15 cellular contexts compared by ENCODE assay signal in genomic region chr11:134864233-134864967, GRCh38.
DNase-seq lines count a peak whose midpoint lies in the region; ATAC-seq and TF ChIP-seq lines count a peak whose summit lies in the region.
"Had no signal": no experiment of that assay in that cellular context is flagged by ENCODE, and none has a peak within 500 bp of the region (broad histone marks: within the 10 kb centered on the region; RNA-seq: fewer than 3 reads in every experiment).

No MANE protein-coding gene starts in this region.

- no peak overlapping the region for H2AFZ ChIP-seq in neuronal stem cell (ENCODE audit: low read length)

- no peaks in the 10 kb centered on the region for H3K36me3 Mint-ChIP-seq in natural killer cell treated with Interleukin-12 subunit alpha and Interleukin-12 subunit beta and Interleukin-15 and Interleukin-18, amount 100 ng/mL, for 72 hours
- no peaks in the 10 kb centered on the region for H3K36me3 Mint-ChIP-seq in natural killer cell
- H3K36me3 Mint-ChIP-seq: CD8-positive, alpha-beta memory T cell had no signal

- H2BK5ac ChIP-seq in neuronal stem cell (ENCODE audit: low read length), result no peak overlapping the region

- peak overlapping the region; percentile 87 for H2BK15ac ChIP-seq in neuronal stem cell (ENCODE audit: low read length)

- no peak overlapping the region for H4K91ac ChIP-seq in neuronal stem cell (ENCODE audit: low read depth, low read length, poor library complexity)

- TF ChIP-seq CTCF in natural killer cell (IDR thresholded peaks at IDR 0.05), result no peak
- no peak for TF ChIP-seq CTCF in mucosa of descending colon (IDR thresholded peaks at IDR 0.05)

- no peaks in the 10 kb centered on the region for H3K9me3 Mint-ChIP-seq in natural killer cell treated with Interleukin-12 subunit alpha and Interleukin-12 subunit beta and Interleukin-15 and Interleukin-18, amount 100 ng/mL, for 72 hours
- no peaks in the 10 kb centered on the region for H3K9me3 Mint-ChIP-seq in natural killer cell
- H3K9me3 Mint-ChIP-seq: CD8-positive, alpha-beta memory T cell had no signal

- H3K36me3 ChIP-seq in neuronal stem cell (replicated peaks in 1 of 2; ENCODE audit: control insufficient read depth in 2 of 2, insufficient read depth in 2 of 2, low read length in 2 of 2) (no peaks in the 10 kb centered on the region), mucosa of descending colon (ENCODE audit: low read depth) (no peaks in the 10 kb centered on the region)
- H3K36me3 ChIP-seq: BLaER1 had no signal

- peak overlapping the region; percentile 85 for H3K18ac ChIP-seq in neuronal stem cell (ENCODE audit: low read length)

- peak overlapping the region; percentile 34 for H3K9ac ChIP-seq in neuronal stem cell (ENCODE audit: low read depth, low read length, poor library complexity)
- H3K9ac ChIP-seq: BLaER1 had no signal

- no peaks in the 10 kb centered on the region for H3K79me1 ChIP-seq in neuronal stem cell (ENCODE audit: low read depth, low read length)

- no peaks in the 10 kb centered on the region for H3K9me3 ChIP-seq in neuronal stem cell (replicated peaks in 1 of 2; ENCODE audit: control insufficient read depth in 2 of 2, insufficient read depth in 1 of 2, low read depth in 1 of 2, low read length in 2 of 2)
- no peaks in the 10 kb centered on the region for H3K9me3 ChIP-seq in mucosa of descending colon
- H3K9me3 ChIP-seq: BLaER1 had no signal

- H3K4me1 ChIP-seq in neuronal stem cell (ENCODE audit: control insufficient read depth in 2 of 2, insufficient read depth in 1 of 2, low read depth in 1 of 2, low read length in 2 of 2), result peaks cover 0 to 5% of the 10 kb centered on the region in 2 donors
- no peaks in the 10 kb centered on the region for H3K4me1 ChIP-seq in mucosa of descending colon (ENCODE audit: low read depth)

- H2BK120ac ChIP-seq in neuronal stem cell (ENCODE audit: low read depth, low read length), result no peak overlapping the region

- H3K27me3 ChIP-seq in neuronal stem cell (ENCODE audit: control insufficient read depth in 3 of 3, insufficient read depth in 3 of 3, low read depth in 1 of 3, low read length in 3 of 3), result peaks cover 0 to 16% (median 0%) of the 10 kb centered on the region in 3 experiments
- H3K27me3 ChIP-seq: BLaER1 had no signal

- no peak overlapping the region for H3K14ac ChIP-seq in neuronal stem cell (ENCODE audit: low read length)

- intact Hi-C loops in natural killer cell (cut with micrococcal nuclease) (no loop called here), mucosa of descending colon (cut with DNase I, micrococcal nuclease) (no loop called here)

- peaks cover 9 to 11% of the 10 kb centered on the region in 2 donors for H3K27me3 Mint-ChIP-seq in natural killer cell treated with Interleukin-12 subunit alpha and Interleukin-12 subunit beta and Interleukin-15 and Interleukin-18, amount 100 ng/mL, for 72 hours
- H3K27me3 Mint-ChIP-seq in natural killer cell (ENCODE audit: low read depth in 2 of 2), result peaks cover 8 to 28% of the 10 kb centered on the region in 2 donors

- H3K27ac Mint-ChIP-seq in natural killer cell treated with Interleukin-12 subunit alpha and Interleukin-12 subunit beta and Interleukin-15 and Interleukin-18, amount 100 ng/mL, for 72 hours, result no peak overlapping the region
- H3K27ac Mint-ChIP-seq in natural killer cell, result no peak overlapping the region
- H3K27ac Mint-ChIP-seq: HFFc6 had no signal

- peak overlapping the region; percentile 36 for H3K23ac ChIP-seq in neuronal stem cell (ENCODE audit: low read depth, low read length, poor library complexity)

- H2BK12ac ChIP-seq in neuronal stem cell (ENCODE audit: low read length), result no peak overlapping the region

- ATAC-seq in natural killer cell treated with Interleukin-12 subunit alpha and Interleukin-12 subunit beta and Interleukin-15 and Interleukin-18, amount 100 ng/mL, for 72 hours, result peak; percentile 6 to 25
- ATAC-seq in natural killer cell, result no peak
- ATAC-seq in stimulated activated naive CD8-positive, alpha-beta T cell treated with anti-CD3 and anti-CD28 coated beads, Interleukin-15, Interleukin-2, amounts not matched to agents 100 U/mL and 50 U/mL, for 24 hours, result peak; percentile 5
- no peak for ATAC-seq in mucosa of descending colon
- ATAC-seq in HG02938 (IDR thresholded peaks at IDR 0.05; ENCODE audit: unreplicated experiment), result no peak
- ATAC-seq in HG03095 (IDR thresholded peaks at IDR 0.05; ENCODE audit: unreplicated experiment), result no peak

- H4K8ac ChIP-seq in neuronal stem cell (ENCODE audit: low read depth, low read length), result peak overlapping the region; percentile 55

- DNase-seq in natural killer cell treated with Interleukin-12 subunit alpha and Interleukin-12 subunit beta and Interleukin-15 and Interleukin-18, amount 100 ng/mL, for 72 hours (ENCODE audit: low spot score), result no peak
- DNase-seq in natural killer cell, result no peak
- DNase-seq in neuronal stem cell (ENCODE audit: low spot score), result no peak
- no peak for DNase-seq in stimulated activated naive CD8-positive, alpha-beta T cell treated with anti-CD3 and anti-CD28 coated beads, Interleukin-15, Interleukin-2, amounts not matched to agents 100 U/mL and 50 U/mL, for 24 hours
- DNase-seq in mucosa of descending colon, result no peak
- DNase-seq in UCSD-AML1 (lab: John Stamatoyannopoulos, UW; ENCODE audit: unreplicated experiment), result no peak
- DNase-seq: 8988T; AML-193; CD8-positive, alpha-beta memory T cell; GF-D8; HCEC 1CT; HFFc6 had no signal

- no CpG with 5 or more reads among the region's 23 CpGs for WGBS in neuronal stem cell (ENCODE audit: extremely low coverage in 2 of 2, insufficient read length in 2 of 2, insufficient replicate concordance in 1 of 2), 2 donors

- H3K4me1 Mint-ChIP-seq in natural killer cell treated with Interleukin-12 subunit alpha and Interleukin-12 subunit beta and Interleukin-15 and Interleukin-18, amount 100 ng/mL, for 72 hours (ENCODE audit: low read depth in 2 of 2), result no peaks in the 10 kb centered on the region
- no peaks in the 10 kb centered on the region for H3K4me1 Mint-ChIP-seq in natural killer cell

- no peak overlapping the region for H3K27ac ChIP-seq in neuronal stem cell (replicated peaks; ENCODE audit: low read length)
- H3K27ac ChIP-seq: BLaER1 had no signal

- H3K4me3 ChIP-seq in neuronal stem cell (ENCODE audit: low read length in 2 of 2), result no peak overlapping the region
- H3K4me3 ChIP-seq in mucosa of descending colon, result no peak overlapping the region
- H3K4me3 ChIP-seq: BLaER1 had no signal

- no peak overlapping the region for H3K4me2 ChIP-seq in neuronal stem cell (ENCODE audit: insufficient read depth, low read length, poor library complexity, severe bottlenecking)
- H3K4me2 ChIP-seq: BLaER1 had no signal

- H3K4me3 Mint-ChIP-seq in natural killer cell treated with Interleukin-12 subunit alpha and Interleukin-12 subunit beta and Interleukin-15 and Interleukin-18, amount 100 ng/mL, for 72 hours, result no peak overlapping the region
- no peak overlapping the region for H3K4me3 Mint-ChIP-seq in natural killer cell
- H3K4me3 Mint-ChIP-seq: CD8-positive, alpha-beta memory T cell; HFFc6 had no signal

- no peak overlapping the region for H3K4ac ChIP-seq in neuronal stem cell (ENCODE audit: low read length)

- peak overlapping the region; percentile 85 for H2AK5ac ChIP-seq in neuronal stem cell (ENCODE audit: low read depth, low read length)

Comparison
In these comparisons a context has a peak if more than half of its experiments do, and no peak if none do; other contexts are left out.
1. ATAC-seq: peak in natural killer cell treated with Interleukin-12 subunit alpha and Interleukin-12 subunit beta and Interleukin-15 and Interleukin-18, amount 100 ng/mL, for 72 hours (2 of 2) and stimulated activated naive CD8-positive, alpha-beta T cell treated with anti-CD3 and anti-CD28 coated beads, Interleukin-15, Interleukin-2, amounts not matched to agents 100 U/mL and 50 U/mL, for 24 hours (single experiment); none in natural killer cell (0 of 3), mucosa of descending colon (single experiment), HG02938 (single experiment) and HG03095 (single experiment).